ENCODE assay signal across 8 cellular contexts in the genomic region with DNA sequence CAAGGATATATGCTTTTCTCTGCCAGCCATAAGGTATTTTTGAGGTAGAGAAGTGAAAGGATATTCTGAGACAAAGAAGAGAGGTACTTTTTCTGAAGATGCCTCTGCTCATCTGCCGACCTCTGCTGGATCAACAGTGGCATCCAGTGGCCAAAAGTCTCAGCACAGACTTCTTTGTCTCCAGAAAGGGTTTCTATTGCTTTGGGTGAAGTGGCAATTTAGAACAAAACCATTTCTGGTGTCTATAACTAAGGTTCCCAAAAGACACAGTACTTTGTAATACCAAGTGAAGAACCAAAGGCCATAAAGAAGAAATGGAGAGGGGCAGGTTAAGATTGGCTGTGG.
DNase-seq lines count a peak whose midpoint lies in the region; FAIRE-seq and TF ChIP-seq lines count a peak whose summit lies in the region.

No MANE protein-coding gene starts in this region.

- DNase-seq in AG10803 (ENCODE audit: low read depth) (peak; percentile 39), GM13977 (ENCODE audit: low spot score) (peak; percentile 15), RPMI7951 (ENCODE audit: low read depth) (peak; percentile 5), epithelial cell of proximal tubule (ENCODE audit: low read depth) (no peak), renal cortical epithelial cell (ENCODE audit: low read depth) (peak; percentile 20), tibial artery (no peak), GM12892 (ENCODE audit: insufficient read length) (no peak), sigmoid colon (no peak)

- intact Hi-C loops in tibial artery (cut with DNase I; ENCODE audit: low total_unique reads) (no loop called here), sigmoid colon (cut with DNase I) (no loop called here)

- no peak for TF ChIP-seq POLR2A in GM12892 (IDR thresholded peaks at IDR 0.05; ENCODE audit: low read depth, low read length)
- no peak for TF ChIP-seq POLR2A in sigmoid colon (IDR thresholded peaks at IDR 0.05)

- WGBS in sigmoid colon, 2 donors: 34 to 50% methylated on average over 1 of the region's 1 CpG

- H3K27ac ChIP-seq in tibial artery (no peak overlapping the region), sigmoid colon (no peak overlapping the region)

- H3K27me3 ChIP-seq in tibial artery (no peaks in the 10 kb centered on the region), sigmoid colon (no peaks in the 10 kb centered on the region)

- no peak for TF ChIP-seq EP300 in sigmoid colon (IDR thresholded peaks at IDR 0.05)

- FAIRE-seq in GM12892 (lab: Jason Lieb, UNC): no peak

- H3K4me3 ChIP-seq in AG10803 (ENCODE audit: low read length) (no peak overlapping the region), epithelial cell of proximal tubule (ENCODE audit: low read depth, low read length) (no peak overlapping the region), tibial artery (no peak overlapping the region), sigmoid colon (no peak overlapping the region)

- H3K9me3 ChIP-seq in tibial artery: no peaks in the 10 kb centered on the region
- H3K9me3 ChIP-seq in sigmoid colon: no peaks in the 10 kb centered on the region

- H3K4me1 ChIP-seq in tibial artery (no peaks in the 10 kb centered on the region), sigmoid colon (no peaks in the 10 kb centered on the region)

- in situ Hi-C loops in GM13977 (cut with MboI; ENCODE audit: low pct_unique_long_range_greater_than_20kb, low sequenced_read_pairs, unreplicated experiment): no loop called here

- H3K36me3 ChIP-seq in tibial artery: peaks cover 0 to 33% (median 22%) of the 10 kb centered on the region in 3 donors
- peaks cover 0 to 71% (median 7%) of the 10 kb centered on the region in 4 donors for H3K36me3 ChIP-seq in sigmoid colon

- TF ChIP-seq CTCF in AG10803 (conservative IDR thresholded peaks at IDR 0.05; ENCODE audit: low read length) (peak; percentile 66), GM13977 (IDR thresholded peaks at IDR 0.05; ENCODE audit: extremely low read depth, insufficient read depth, missing control alignments) (peak; percentile 54), epithelial cell of proximal tubule (conservative IDR thresholded peaks at IDR 0.05; ENCODE audit: low read depth, low read length) (peak; percentile 64), tibial artery (IDR thresholded peaks at IDR 0.05) (no peak), sigmoid colon (IDR thresholded peaks at IDR 0.05) (peak in 1 of 4 experiments; percentile 19)

Comparison
In these comparisons a context has a peak if more than half of its experiments do, and no peak if none do; other contexts are left out.
1. DNase-seq: peak in AG10803 (single experiment), GM13977 (single experiment), RPMI7951 (single experiment) and renal cortical epithelial cell (single experiment); none in epithelial cell of proximal tubule (single experiment), tibial artery (0 of 2), GM12892 (single experiment) and sigmoid colon (single experiment).
2. CTCF ChIP-seq: peak in AG10803 (single experiment), GM13977 (single experiment) and epithelial cell of proximal tubule (single experiment); none in tibial artery (0 of 2).